Comparison of ENCODE assay signal across 11 cellular contexts in the genomic region with DNA sequence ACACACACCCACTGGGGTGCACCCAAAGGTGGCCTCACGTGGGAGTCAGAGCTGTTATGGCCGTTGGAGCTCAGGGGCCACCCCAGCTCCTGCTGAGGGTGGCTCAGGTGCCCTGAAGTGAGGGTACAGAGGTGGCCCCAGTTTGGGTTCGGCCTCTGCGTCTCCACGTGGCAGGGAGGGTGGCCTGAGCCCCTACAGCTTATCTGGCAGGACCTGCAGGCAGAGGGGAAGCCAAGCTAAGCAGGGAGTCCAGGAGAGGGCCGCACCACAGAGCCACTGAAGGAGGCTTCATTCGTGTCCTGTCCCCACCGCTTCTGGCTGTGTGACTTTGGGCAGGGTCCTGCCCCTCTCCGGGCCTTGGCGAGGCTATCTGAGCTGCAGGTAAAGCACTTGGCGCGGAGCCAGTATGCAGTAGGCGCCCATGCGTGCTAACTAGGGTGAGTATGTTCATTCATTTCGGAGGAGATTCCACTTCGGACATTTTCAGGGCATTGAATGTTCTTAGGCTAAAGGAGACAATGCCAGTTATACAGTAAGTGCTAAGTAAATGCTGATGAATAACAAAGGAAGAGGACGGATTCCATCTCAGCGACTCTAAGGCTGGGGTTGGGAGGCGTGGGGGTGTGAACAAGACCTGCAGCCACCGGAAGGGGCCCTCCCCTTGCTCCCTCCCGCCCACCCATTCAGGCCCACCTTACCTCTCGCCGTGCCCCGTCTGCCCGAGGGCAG. TPM values are rescaled to one million over a fixed set of nuclear protein-coding genes. Genes with fewer than 3 reads are reported as not detected.
DNase-seq lines count a peak whose midpoint lies in the region; ATAC-seq and TF ChIP-seq lines count a peak whose summit lies in the region.
"Had no signal": no experiment of that assay in that cellular context is flagged by ENCODE, and none has a peak within 500 bp of the region (broad histone marks: within the 10 kb centered on the region; RNA-seq: fewer than 3 reads in every experiment).

No MANE protein-coding gene starts in this region.

- peaks cover 16% of the 10 kb centered on the region for H3K4me1 Mint-ChIP-seq in T-helper 17 cell

- H3K9me3 ChIP-seq in T-helper 17 cell (ENCODE audit: control insufficient read depth, low read length, poor library complexity, severe bottlenecking) (no peaks in the 10 kb centered on the region), tibial nerve (no peaks in the 10 kb centered on the region)

- TF ChIP-seq EP300 in tibial nerve (IDR thresholded peaks at IDR 0.05) = no peak

- peak overlapping the region; percentile 71 for H3K4me3 Mint-ChIP-seq in T-helper 17 cell

- no peaks in the 10 kb centered on the region for H3K36me3 Mint-ChIP-seq in T-helper 17 cell (ENCODE audit: low read depth)

- peak overlapping the region in 3 of 4 donors; percentile 22 to 59 (median 53) for H3K27ac ChIP-seq in tibial nerve

- no peak for TF ChIP-seq POLR2A in tibial nerve (IDR thresholded peaks at IDR 0.05)

- no peak overlapping the region for H3K27ac Mint-ChIP-seq in T-helper 17 cell

- DNase-seq in Right ventricle myocardium inferior (ENCODE audit: missing footprints) = peak; percentile 69
- no peak for DNase-seq in left cardiac atrium
- DNase-seq in T-helper 17 cell = no peak
- no peak for DNase-seq in tibial nerve (ENCODE audit: low spot score in 2 of 2)
- DNase-seq: DMS79 had no signal

- H3K27me3 ChIP-seq in tibial nerve = peaks cover 2 to 17% of the 10 kb centered on the region in 2 donors

- no peaks in the 10 kb centered on the region for H3K27me3 Mint-ChIP-seq in T-helper 17 cell

- H3K4me3 ChIP-seq in iPS-11a (ENCODE audit: low read depth, low read length) = peak overlapping the region; percentile 37
- peak overlapping the region in 2 of 4 donors; percentile 46 to 51 for H3K4me3 ChIP-seq in tibial nerve

- peaks cover 0 to 40% (median 25%) of the 10 kb centered on the region in 4 donors for H3K4me1 ChIP-seq in tibial nerve

- ATAC-seq in Right ventricle myocardium inferior = no peak
- no peak for ATAC-seq in left cardiac atrium
- no peak for ATAC-seq in T-helper 17 cell
- no peak for ATAC-seq in GM19467 (IDR thresholded peaks at IDR 0.05; ENCODE audit: unreplicated experiment)
- no peak for ATAC-seq in GM21360 (IDR thresholded peaks at IDR 0.05; ENCODE audit: unreplicated experiment)
- ATAC-seq in HG03039 (IDR thresholded peaks at IDR 0.05; ENCODE audit: unreplicated experiment) = no peak

- H3K36me3 ChIP-seq in tibial nerve = peaks cover 0 to 8% (median 0%) of the 10 kb centered on the region in 3 donors

- no peak for TF ChIP-seq CTCF in tibial nerve (IDR thresholded peaks at IDR 0.05)

- WGBS in tibial nerve, 2 donors = 41 to 47% methylated on average over 24 to 25 of the region's 25 CpGs

- intact Hi-C loops in Right ventricle myocardium inferior (cut with DNase I) (loop anchor here (2.0 to 5.0 kb wide), 2 partner anchors 79 to 253 kb away; no protein-coding TSS in a partner anchor), left cardiac atrium (cut with DNase I) (loop anchor here (5.0 kb wide), 3 partner anchors 79 to 254 kb away; no protein-coding TSS in a partner anchor)

RNA-seq across cellular contexts. Expression of a gene that starts 4.9 kb away (rescaled TPM):
- total RNA-seq in Right ventricle myocardium inferior = 79.3 TPM
- 10 to 100 TPM; 65.3 to 76.0 TPM for total RNA-seq in left cardiac atrium
- total RNA-seq in T-helper 17 cell = 10 to 100 TPM; 89.1 to 97.1 TPM
- total RNA-seq in tibial nerve = 100 to 1,000 TPM; 186 to 226 (median 210) TPM

RNA-seq across cellular contexts. Expression of a gene that starts 13.1 kb away (rescaled TPM):
- total RNA-seq in Right ventricle myocardium inferior = 35.7 TPM
- 10 to 100 TPM; 26.8 to 66.7 TPM for total RNA-seq in left cardiac atrium
- total RNA-seq in T-helper 17 cell = not detected
- total RNA-seq in tibial nerve = 100 to 1,000 TPM in 1 of 4 donors, 10 to 100 TPM in 3; 27.4 to 115 (median 43.6) TPM

RNA-seq across cellular contexts. Expression of a gene that starts 19.1 kb away (rescaled TPM):
- total RNA-seq in Right ventricle myocardium inferior (2.8 TPM), left cardiac atrium (1 to 10 TPM; 1.9 to 3.3 TPM), T-helper 17 cell (under 1 TPM in 1 of 2 donors, not detected in 1; 0.29 TPM), tibial nerve (10 to 100 TPM in 1 of 4 donors, 1 to 10 TPM in 2, not detected in 1; 3.1 to 12.6 (median 4.2) TPM)
- total RNA-seq: dermis microvascular lymphatic vessel endothelial cell, mononuclear cell had no signal

RNA-seq across cellular contexts. Expression of a gene that starts 21.9 kb away (rescaled TPM):
- total RNA-seq in Right ventricle myocardium inferior (737 TPM), left cardiac atrium (100 to 1,000 TPM; 696 to 720 TPM), T-helper 17 cell (1,000 to 10,000 TPM; 1,880 to 1,939 TPM), tibial nerve (100 to 1,000 TPM; 504 to 826 (median 521) TPM)

RNA-seq across cellular contexts. Expression of a gene that starts 35.9 kb away (rescaled TPM):
- total RNA-seq in Right ventricle myocardium inferior (50.3 TPM), left cardiac atrium (10 to 100 TPM; 53.0 to 53.4 TPM), T-helper 17 cell (10 to 100 TPM; 69.6 to 78.5 TPM), tibial nerve (100 to 1,000 TPM; 122 to 298 (median 167) TPM)

Comparison
In these comparisons a context has a peak if more than half of its experiments do, and no peak if none do; other contexts are left out.
1. RNA of a gene that starts 13.1 kb away (total RNA-seq): 26.8 to 66.7 TPM in left cardiac atrium, 27.4 to 115 TPM in tibial nerve and 35.7 TPM in Right ventricle myocardium inferior (single experiment); not detected in T-helper 17 cell; every median in the first group is over 10 times any median in the second.